In the genomic region with DNA sequence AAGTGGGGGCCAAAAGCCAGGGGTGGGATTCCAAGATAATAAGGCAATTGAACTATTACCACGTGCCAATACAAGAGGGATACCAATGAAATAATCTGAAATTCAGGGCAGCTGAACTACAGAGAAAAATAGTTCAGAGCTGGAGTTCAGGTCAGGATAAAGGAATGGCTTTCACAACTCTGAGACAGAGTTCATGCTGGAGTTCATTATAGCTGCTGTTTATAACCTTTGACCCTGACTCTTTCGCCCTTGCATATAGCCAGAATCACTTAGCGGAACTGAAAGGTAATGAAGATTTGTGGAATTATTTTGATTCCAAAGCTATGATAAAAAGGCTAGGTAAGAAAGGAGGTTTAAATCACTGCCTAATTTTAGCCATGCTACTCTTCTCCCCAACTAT, we compare ENCODE assay signal across 19 cellular contexts. TPM values are rescaled to one million over a fixed set of nuclear protein-coding genes. Genes with fewer than 3 reads are reported as not detected.
DNase-seq lines count a peak whose midpoint lies in the region; ATAC-seq and TF ChIP-seq lines count a peak whose summit lies in the region.
"Had no signal": no experiment of that assay in that cellular context is flagged by ENCODE, and none has a peak within 500 bp of the region (broad histone marks: within the 10 kb centered on the region; RNA-seq: fewer than 3 reads in every experiment).

No MANE protein-coding gene starts in this region.

- peak overlapping the region; percentile 45 for H3K27ac Mint-ChIP-seq in stimulated activated memory B cell treated with anti-CD40 and anti-IgM and Interleukin-4, amounts not matched to agents 10 μg/mL and 1 μg/mL and 100 μg/mL, for 72 hours
- no peak overlapping the region for H3K27ac Mint-ChIP-seq in activated T-helper 2 cell treated with anti-CD3 and anti-CD28 coated beads, Interferon-gamma antibody, Interleukin-2, Interleukin-4, amounts not matched to agents 10 μg/mL and 5 μg/mL and 100 μg/mL, durations not matched to agents 14 hours and 24 hours and 36 hours
- H3K27ac Mint-ChIP-seq: CD4-positive, CD25-positive, alpha-beta regulatory T cell; CD8-positive, alpha-beta T cell; HFFc6 had no signal

- no peak for DNase-seq in OCI-LY7 (ENCODE audit: low spot score)
- no peak for DNase-seq in NCI-H446 treated with DMSO at 0.1 percent for 48 hours (lab: John Stamatoyannopoulos, UW)
- DNase-seq in activated T-helper 2 cell treated with anti-CD3 and anti-CD28 coated beads, Interferon-gamma antibody, Interleukin-2, Interleukin-4, amounts not matched to agents 10 μg/mL and 5 μg/mL and 100 μg/mL, durations not matched to agents 14 hours and 24 hours and 36 hours (ENCODE audit: low spot score), result no peak
- DNase-seq in GM19240 (ENCODE audit: insufficient read length, low spot score), result no peak
- DNase-seq: CD4-positive, CD25-positive, alpha-beta regulatory T cell; CD8-positive, alpha-beta T cell; DMS 273 treated with DMSO at 0.1 percent for 48 hours; DMS79; EL; GDM1; GOT3; HFFc6 had no signal

- no peaks in the 10 kb centered on the region for H3K9me3 Mint-ChIP-seq in stimulated activated memory B cell treated with anti-CD40 and anti-IgM and Interleukin-4, amounts not matched to agents 10 μg/mL and 1 μg/mL and 100 μg/mL, for 72 hours
- no peaks in the 10 kb centered on the region for H3K9me3 Mint-ChIP-seq in activated T-helper 2 cell treated with anti-CD3 and anti-CD28 coated beads, Interferon-gamma antibody, Interleukin-2, Interleukin-4, amounts not matched to agents 10 μg/mL and 5 μg/mL and 100 μg/mL, durations not matched to agents 14 hours and 24 hours and 36 hours
- H3K9me3 Mint-ChIP-seq: CD8-positive, alpha-beta T cell had no signal

- H3K9me3 ChIP-seq in OCI-LY7 (ENCODE audit: low read length) (no peaks in the 10 kb centered on the region), liver (ENCODE audit: control insufficient read depth in 4 of 4, low read length in 3 of 4) (no peaks in the 10 kb centered on the region)
- H3K9me3 ChIP-seq: BLaER1, HAP-1 had no signal

- 34% methylated on average over 3 of the region's 3 CpGs for WGBS in liver

- no peak overlapping the region for H3K9ac ChIP-seq in liver (ENCODE audit: low read depth in 1 of 2, low read length in 2 of 2)
- H3K9ac ChIP-seq: BLaER1 had no signal

- H3K27ac ChIP-seq in OCI-LY7 (ENCODE audit: low read depth, low read length, poor library complexity, severe bottlenecking), result no peak overlapping the region
- H3K27ac ChIP-seq in liver (ENCODE audit: low read depth in 1 of 2, low read length in 2 of 2), result no peak overlapping the region
- H3K27ac ChIP-seq: BLaER1, C4-2B had no signal

- H3K36me3 Mint-ChIP-seq in stimulated activated memory B cell treated with anti-CD40 and anti-IgM and Interleukin-4, amounts not matched to agents 10 μg/mL and 1 μg/mL and 100 μg/mL, for 72 hours, result no peaks in the 10 kb centered on the region
- H3K36me3 Mint-ChIP-seq in activated T-helper 2 cell treated with anti-CD3 and anti-CD28 coated beads, Interferon-gamma antibody, Interleukin-2, Interleukin-4, amounts not matched to agents 10 μg/mL and 5 μg/mL and 100 μg/mL, durations not matched to agents 14 hours and 24 hours and 36 hours (ENCODE audit: low read depth), result no peaks in the 10 kb centered on the region
- H3K36me3 Mint-ChIP-seq: CD4-positive, CD25-positive, alpha-beta regulatory T cell; CD8-positive, alpha-beta T cell had no signal

- H3K79me2 ChIP-seq in OCI-LY7 (ENCODE audit: insufficient read depth, low read depth, low read length), result no peaks in the 10 kb centered on the region

- peak in 1 of 2 donors; percentile 8 for TF ChIP-seq RAD21 in liver (IDR thresholded peaks at IDR 0.05)

- BruUV-seq in OCI-LY7 (replicated peaks; lab: Mats Ljungman, UMichigan), result no TSS peak

- POLR2A ChIA-PET in OCI-LY7 (lab: Charles Lee), result interaction anchor here (0.8 kb wide), 1 partner anchor 17 kb away, joined by 3 read pairs; no protein-coding TSS in a partner anchor

- H3K27me3 Mint-ChIP-seq in stimulated activated memory B cell treated with anti-CD40 and anti-IgM and Interleukin-4, amounts not matched to agents 10 μg/mL and 1 μg/mL and 100 μg/mL, for 72 hours, result no peaks in the 10 kb centered on the region
- no peaks in the 10 kb centered on the region for H3K27me3 Mint-ChIP-seq in activated T-helper 2 cell treated with anti-CD3 and anti-CD28 coated beads, Interferon-gamma antibody, Interleukin-2, Interleukin-4, amounts not matched to agents 10 μg/mL and 5 μg/mL and 100 μg/mL, durations not matched to agents 14 hours and 24 hours and 36 hours (ENCODE audit: low read depth)
- H3K27me3 Mint-ChIP-seq: CD4-positive, CD25-positive, alpha-beta regulatory T cell had no signal

- no peak overlapping the region for H3K4me3 ChIP-seq in OCI-LY7 (ENCODE audit: low read depth, low read length, poor library complexity, severe bottlenecking)
- H3K4me3 ChIP-seq in liver (ENCODE audit: low read depth in 1 of 3, low read length in 3 of 3), result no peak overlapping the region
- H3K4me3 ChIP-seq: BLaER1, GM12878, HAP-1 had no signal

- no peak overlapping the region for H3K4me3 Mint-ChIP-seq in stimulated activated memory B cell treated with anti-CD40 and anti-IgM and Interleukin-4, amounts not matched to agents 10 μg/mL and 1 μg/mL and 100 μg/mL, for 72 hours
- no peak overlapping the region for H3K4me3 Mint-ChIP-seq in activated T-helper 2 cell treated with anti-CD3 and anti-CD28 coated beads, Interferon-gamma antibody, Interleukin-2, Interleukin-4, amounts not matched to agents 10 μg/mL and 5 μg/mL and 100 μg/mL, durations not matched to agents 14 hours and 24 hours and 36 hours (ENCODE audit: low read depth)
- H3K4me3 Mint-ChIP-seq: CD8-positive, alpha-beta T cell; HFFc6 had no signal

- no peaks in the 10 kb centered on the region for H3K9me2 ChIP-seq in OCI-LY7 (ENCODE audit: insufficient read depth, low read length)

- TF ChIP-seq CTCF in OCI-LY7 (conservative IDR thresholded peaks at IDR 0.05; ENCODE audit: low read length), result no peak
- TF ChIP-seq CTCF in liver (IDR thresholded peaks at IDR 0.05; ENCODE audit: low read depth, low read length, missing input control), result no peak

- intact Hi-C loops in OCI-LY7 (cut with micrococcal nuclease; ENCODE audit: unreplicated experiment), result no loop called here
- intact Hi-C loops in activated T-helper 2 cell treated with anti-CD3 and anti-CD28 coated beads, Interferon-gamma antibody, Interleukin-2, Interleukin-4, amounts not matched to agents 10 μg/mL and 5 μg/mL and 100 μg/mL, durations not matched to agents 14 hours and 24 hours and 36 hours (cut with micrococcal nuclease), result no loop called here

- H3K4me1 Mint-ChIP-seq in stimulated activated memory B cell treated with anti-CD40 and anti-IgM and Interleukin-4, amounts not matched to agents 10 μg/mL and 1 μg/mL and 100 μg/mL, for 72 hours, result peaks cover 49% of the 10 kb centered on the region
- no peaks in the 10 kb centered on the region for H3K4me1 Mint-ChIP-seq in activated T-helper 2 cell treated with anti-CD3 and anti-CD28 coated beads, Interferon-gamma antibody, Interleukin-2, Interleukin-4, amounts not matched to agents 10 μg/mL and 5 μg/mL and 100 μg/mL, durations not matched to agents 14 hours and 24 hours and 36 hours (ENCODE audit: low read depth)
- H3K4me1 Mint-ChIP-seq: CD4-positive, CD25-positive, alpha-beta regulatory T cell had no signal

- CTCF ChIA-PET in OCI-LY7 (lab: Charles Lee; ENCODE audit: unreplicated experiment), result no interaction called here

- H2AFZ ChIP-seq in OCI-LY7 (ENCODE audit: low read length), result peak overlapping the region; percentile 96

- H4K20me1 ChIP-seq in OCI-LY7 (ENCODE audit: insufficient read depth, low read length), result no peaks in the 10 kb centered on the region
- H4K20me1 ChIP-seq: BLaER1 had no signal

- no peaks in the 10 kb centered on the region for H3K27me3 ChIP-seq in liver (ENCODE audit: control insufficient read depth in 4 of 4, insufficient read depth in 4 of 4, low read length in 3 of 4)
- H3K27me3 ChIP-seq: BLaER1 had no signal

- H3K4me2 ChIP-seq in OCI-LY7 (ENCODE audit: low read length), result peak overlapping the region; percentile 71; the same call in 1 of the 2 replicates
- H3K4me2 ChIP-seq: BLaER1 had no signal

- H3K4me1 ChIP-seq in OCI-LY7 (ENCODE audit: insufficient read depth, low read length, poor library complexity, severe bottlenecking) (peaks cover 26% of the 10 kb centered on the region), liver (ENCODE audit: control insufficient read depth in 4 of 4, insufficient read depth in 4 of 4, low read length in 3 of 4) (peaks cover 0 to 7% (median 6%) of the 10 kb centered on the region in 4 donors)
- H3K4me1 ChIP-seq: BLaER1, HAP-1 had no signal

- no peak for ATAC-seq in stimulated activated memory B cell treated with anti-CD40 and anti-IgM and Interleukin-4, amounts not matched to agents 10 μg/mL and 1 μg/mL and 100 μg/mL, for 72 hours
- ATAC-seq: CD8-positive, alpha-beta T cell; GM12878 had no signal

- no peaks in the 10 kb centered on the region for H3K36me3 ChIP-seq in OCI-LY7 (ENCODE audit: insufficient read depth, low read length)
- no peaks in the 10 kb centered on the region for H3K36me3 ChIP-seq in liver (ENCODE audit: control insufficient read depth in 4 of 4, insufficient read depth in 3 of 4, low read depth in 1 of 4, low read length in 3 of 4)
- H3K36me3 ChIP-seq: BLaER1, HAP-1 had no signal

TF ChIP-seq in liver, 16 proteins besides CTCF, POLR2A, EP300 and RAD21:
- TF ChIP-seq RXRA (IDR thresholded peaks at IDR 0.05) (peak; percentile 87 to 95), NR2F2 (IDR thresholded peaks at IDR 0.05) (peak; percentile 69), HNF4A (conservative IDR thresholded peaks at IDR 0.05) (peak; percentile 61 to 69), EGR1 (IDR thresholded peaks at IDR 0.05; ENCODE audit: low read depth in 2 of 2) (no peak), SP1 (IDR thresholded peaks at IDR 0.05) (peak; percentile 47)

RNA-seq across cellular contexts. Expression of a gene that starts 55.5 kb away (rescaled TPM):
- total RNA-seq in OCI-LY7 (2014; rRNA removed; shearing (Covaris generic)), result not detected in 2 replicates
- not detected in 2 replicates for total RNA-seq in OCI-LY7 (2022)
- under 1 TPM; 0.33 to 0.59 TPM for total RNA-seq in liver
- under 1 TPM; 0.14 to 0.22 TPM for polyA plus RNA-seq in liver
- not detected in 2 replicates for total RNA-seq in activated T-helper 2 cell treated with anti-CD3 and anti-CD28 coated beads, Interferon-gamma antibody, Interleukin-2, Interleukin-4, amounts not matched to agents 10 μg/mL and 5 μg/mL and 100 μg/mL, durations not matched to agents 14 hours and 24 hours and 36 hours
- total RNA-seq: A673, GM12878, HFFc6 had no signal
